In genomic region chr22:23215294-23216204, GRCh38 we compare ENCODE assay signal across 1 cellular context.
TF ChIP-seq lines count a peak whose summit lies in the region.

No MANE protein-coding gene starts in this region.

TF ChIP-seq in IMR-90, 13 proteins besides CTCF, POLR2A, EP300 and RAD21 (continued from another document):
- TF ChIP-seq ELK1 (IDR thresholded peaks at IDR 0.05; ENCODE audit: borderline replicate concordance, low read depth, low read length) (no peak), FOS (IDR thresholded peaks at IDR 0.05; ENCODE audit: low read depth, low read length) (no peak), CEBPB (IDR thresholded peaks at IDR 0.05; ENCODE audit: low read depth, low read length) (no peak)
